In genomic region chr9:109478665-109479380, GRCh38 we compare ENCODE assay signal across 1 cellular context.
TF ChIP-seq lines count a peak whose summit lies in the region.

No MANE protein-coding gene starts in this region.

TF ChIP-seq in HepG2, 621 proteins besides CTCF, POLR2A, EP300 and RAD21 (continued from another document):
- TF ChIP-seq, protein P1, sequence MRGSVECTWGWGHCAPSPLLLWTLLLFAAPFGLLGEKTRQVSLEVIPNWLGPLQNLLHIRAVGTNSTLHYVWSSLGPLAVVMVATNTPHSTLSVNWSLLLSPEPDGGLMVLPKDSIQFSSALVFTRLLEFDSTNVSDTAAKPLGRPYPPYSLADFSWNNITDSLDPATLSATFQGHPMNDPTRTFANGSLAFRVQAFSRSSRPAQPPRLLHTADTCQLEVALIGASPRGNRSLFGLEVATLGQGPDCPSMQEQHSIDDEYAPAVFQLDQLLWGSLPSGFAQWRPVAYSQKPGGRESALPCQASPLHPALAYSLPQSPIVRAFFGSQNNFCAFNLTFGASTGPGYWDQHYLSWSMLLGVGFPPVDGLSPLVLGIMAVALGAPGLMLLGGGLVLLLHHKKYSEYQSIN (CRISPR knock-in tag; IDR thresholded peaks at IDR 0.05; ENCODE audit: borderline replicate concordance): no peak
- TF ChIP-seq SMAD1 (CRISPR knock-in tag; IDR thresholded peaks at IDR 0.05; ENCODE audit: borderline replicate concordance, low read depth) (no peak), ZNF501 (CRISPR knock-in tag; IDR thresholded peaks at IDR 0.05) (no peak), GATAD2A (CRISPR knock-in tag; IDR thresholded peaks at IDR 0.05) (peak; percentile 56; the same call in 1 of the 2 replicates), ELF4 (CRISPR knock-in tag; IDR thresholded peaks at IDR 0.05; ENCODE audit: borderline replicate concordance) (no peak), EEA1 (CRISPR knock-in tag; IDR thresholded peaks at IDR 0.05; ENCODE audit: borderline replicate concordance) (no peak), PRMT3 (CRISPR knock-in tag; IDR thresholded peaks at IDR 0.05; ENCODE audit: borderline replicate concordance, low read depth) (no peak)
